Comparison of ENCODE assay signal across 8 cellular contexts in the genomic region with DNA sequence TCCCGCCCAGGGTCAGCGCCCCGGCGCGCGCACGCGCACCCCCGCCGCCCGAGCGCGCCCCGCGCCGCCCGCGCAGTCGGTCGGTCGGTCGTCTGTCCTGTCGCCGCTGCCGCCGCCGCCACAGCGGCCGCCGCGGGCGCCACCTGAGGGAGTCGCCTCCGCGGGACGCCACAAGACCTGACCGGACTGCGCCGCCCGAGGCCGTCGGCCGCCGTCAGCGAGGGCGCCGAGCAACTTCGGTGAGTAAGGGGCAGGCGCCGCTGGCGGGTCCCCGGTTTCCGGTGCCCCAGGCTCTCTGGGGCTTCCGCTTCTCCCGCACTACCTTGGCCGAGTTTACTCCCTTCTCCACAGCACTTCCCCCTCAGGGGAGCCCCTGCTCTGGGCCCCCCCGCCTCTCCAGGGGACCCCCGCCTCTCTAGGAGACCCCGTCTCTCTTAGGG. TPM values are rescaled to one million over a fixed set of nuclear protein-coding genes. Genes with fewer than 3 reads are reported as not detected.
A peak's percentile ranks its signal among the peaks of the same experiment; 100 is the strongest.
DNase-seq lines count a peak whose midpoint lies in the region; ATAC-seq and TF ChIP-seq lines count a peak whose summit lies in the region.

No MANE protein-coding gene starts in this region.

- no peak for TF ChIP-seq EP300 in ovary (IDR thresholded peaks at IDR 0.05)

- intact Hi-C loops in activated B cell treated with CpG ODN at 0.5 μM for 24 hours (cut with micrococcal nuclease), result loop anchor here (1.0 to 10.0 kb wide), 9 partner anchors 13 to 277 kb away; a partner anchor contains a TSS
- intact Hi-C loops in ovary (cut with DNase I), result no loop called here

- TF ChIP-seq POLR2A in ovary (IDR thresholded peaks at IDR 0.05), result no peak

- peak; percentile 37 for ATAC-seq in HG03354 (IDR thresholded peaks at IDR 0.05; ENCODE audit: poor library complexity, severe bottlenecking, unreplicated experiment)
- ATAC-seq in activated B cell treated with CpG ODN at 0.5 μM for 24 hours (ENCODE audit: low read depth), result peak; percentile 3
- ATAC-seq in HG03139 (IDR thresholded peaks at IDR 0.05; ENCODE audit: unreplicated experiment), result no peak

- H3K4me3 ChIP-seq in epithelial cell of proximal tubule (ENCODE audit: low read depth, low read length), result peak overlapping the region; percentile 98
- H3K4me3 ChIP-seq in ovary, result peak overlapping the region; percentile 89

- WGBS in ovary, 3 donors, result 0 to 1% (median 1%) methylated on average over 54 to 59 of the region's 59 CpGs

- H3K36me3 Mint-ChIP-seq in activated B cell treated with CpG ODN at 0.5 μM for 24 hours (ENCODE audit: low read depth), result peaks cover 11% of the 10 kb centered on the region

- no peaks in the 10 kb centered on the region for H3K9me3 Mint-ChIP-seq in activated B cell treated with CpG ODN at 0.5 μM for 24 hours

- peak overlapping the region; percentile 63 for H3K27ac Mint-ChIP-seq in activated B cell treated with CpG ODN at 0.5 μM for 24 hours

- H3K4me1 Mint-ChIP-seq in activated B cell treated with CpG ODN at 0.5 μM for 24 hours, result peaks cover 49% of the 10 kb centered on the region

- no peak for TF ChIP-seq CTCF in activated B cell treated with CpG ODN at 0.5 μM for 24 hours (IDR thresholded peaks at IDR 0.05)
- TF ChIP-seq CTCF in epithelial cell of proximal tubule (conservative IDR thresholded peaks at IDR 0.05; ENCODE audit: low read depth, low read length), result no peak
- no peak for TF ChIP-seq CTCF in ovary (IDR thresholded peaks at IDR 0.05)
- TF ChIP-seq CTCF in GM10266 (IDR thresholded peaks at IDR 0.05; ENCODE audit: control insufficient read depth, insufficient read depth, low read depth, missing control alignments), result no peak

- peak overlapping the region; percentile 88 for H3K4me3 Mint-ChIP-seq in activated B cell treated with CpG ODN at 0.5 μM for 24 hours

- H3K27ac ChIP-seq in ovary, result no peak overlapping the region

- H3K27me3 ChIP-seq in ovary, result no peaks in the 10 kb centered on the region

- no peaks in the 10 kb centered on the region for H3K9me3 ChIP-seq in ovary

- POLR2A ChIA-PET in activated B cell treated with CpG ODN at 0.5 μM for 24 hours (lab: Charles Lee), result interaction anchor here (0.5 to 1.9 kb wide), 18 partner anchors 9 to 515 kb away, joined by 3 to 29 read pairs (median 5); a partner anchor contains a TSS

- no peaks in the 10 kb centered on the region for H3K27me3 Mint-ChIP-seq in activated B cell treated with CpG ODN at 0.5 μM for 24 hours

- no peaks in the 10 kb centered on the region for H3K36me3 ChIP-seq in ovary

- CTCF ChIA-PET in activated B cell treated with CpG ODN at 0.5 μM for 24 hours (lab: Charles Lee), result interaction anchor here (1.0 to 2.3 kb wide), 7 partner anchors 11 to 109 kb away, joined by 3 to 10 read pairs (median 4); a partner anchor contains a TSS

- DNase-seq in NK-92 treated with Interleukin-12 subunit alpha and Interleukin-12 subunit beta, amount 100 ng/mL, for 24 hours (lab: John Stamatoyannopoulos, UW), result peak; percentile 76
- DNase-seq in NK-92 (lab: John Stamatoyannopoulos, UW; ENCODE audit: unreplicated experiment) (no peak), activated B cell treated with CpG ODN at 0.5 μM for 24 hours (no peak), epithelial cell of proximal tubule (ENCODE audit: low read depth) (no peak), ovary (peak in 3 of 5 donors; percentile 30 to 55 (median 38)), GM10266 (ENCODE audit: extremely low spot score) (no peak)

- no peaks in the 10 kb centered on the region for H3K4me1 ChIP-seq in ovary (ENCODE audit: insufficient read depth)

RNA-seq across cellular contexts. Expression of a gene that starts 19.6 kb away (rescaled TPM):
- total RNA-seq in activated B cell treated with CpG ODN at 0.5 μM for 24 hours (116 and 126 TPM in 2 replicates), epithelial cell of proximal tubule (86.2 and 118 TPM in 2 replicates), ovary (10 to 100 TPM; 10.7 to 83.0 (median 57.9) TPM)
- 10 to 100 TPM; 13.7 to 18.9 TPM for polyA plus RNA-seq in ovary

Comparison
In these comparisons a context has a peak if more than half of its experiments do, and no peak if none do; other contexts are left out.
1. DNase-seq: peak in NK-92 treated with Interleukin-12 subunit alpha and Interleukin-12 subunit beta, amount 100 ng/mL, for 24 hours (single experiment) and ovary (3 of 5); none in NK-92 (single experiment), activated B cell treated with CpG ODN at 0.5 μM for 24 hours (single experiment), epithelial cell of proximal tubule (single experiment) and GM10266 (single experiment).